18 cellular contexts compared by ENCODE assay signal in genomic region chr7:159195926-159196325, GRCh38. TPM values are rescaled to one million over a fixed set of nuclear protein-coding genes. Genes with fewer than 3 reads are reported as not detected.
DNase-seq lines count a peak whose midpoint lies in the region; ATAC-seq, FAIRE-seq and TF ChIP-seq lines count a peak whose summit lies in the region.
"Had no signal": no experiment of that assay in that cellular context is flagged by ENCODE, and none has a peak within 500 bp of the region (broad histone marks: within the 10 kb centered on the region; RNA-seq: fewer than 3 reads in every experiment).

No MANE protein-coding gene starts in this region.

- H3K9me3 Mint-ChIP-seq in activated T-helper 2 cell treated with anti-CD3 and anti-CD28 coated beads, Interferon-gamma antibody, Interleukin-2, Interleukin-4, amounts not matched to agents 10 μg/mL and 5 μg/mL and 100 μg/mL, durations not matched to agents 14 hours and 24 hours and 36 hours: no peaks in the 10 kb centered on the region
- H3K9me3 Mint-ChIP-seq in stimulated activated naive B cell treated with anti-CD40 and anti-IgM and Interleukin-4, amounts not matched to agents 10 μg/mL and 1 μg/mL and 100 μg/mL, for 72 hours: no peaks in the 10 kb centered on the region

- no peak overlapping the region for H3K4me3 Mint-ChIP-seq in activated T-helper 2 cell treated with anti-CD3 and anti-CD28 coated beads, Interferon-gamma antibody, Interleukin-2, Interleukin-4, amounts not matched to agents 10 μg/mL and 5 μg/mL and 100 μg/mL, durations not matched to agents 14 hours and 24 hours and 36 hours (ENCODE audit: low read depth)
- no peak overlapping the region for H3K4me3 Mint-ChIP-seq in stimulated activated naive B cell treated with anti-CD40 and anti-IgM and Interleukin-4, amounts not matched to agents 10 μg/mL and 1 μg/mL and 100 μg/mL, for 72 hours

- TF ChIP-seq POLR2A in right lobe of liver (IDR thresholded peaks at IDR 0.05): no peak
- TF ChIP-seq POLR2A in HepG2 (IDR thresholded peaks at IDR 0.05; ENCODE audit: insufficient read depth in 1 of 2, low read depth in 2 of 2, low read length in 2 of 2): no peak

- peak overlapping the region; percentile 20 for H3K27ac Mint-ChIP-seq in activated T-helper 2 cell treated with anti-CD3 and anti-CD28 coated beads, Interferon-gamma antibody, Interleukin-2, Interleukin-4, amounts not matched to agents 10 μg/mL and 5 μg/mL and 100 μg/mL, durations not matched to agents 14 hours and 24 hours and 36 hours
- H3K27ac Mint-ChIP-seq in stimulated activated naive B cell treated with anti-CD40 and anti-IgM and Interleukin-4, amounts not matched to agents 10 μg/mL and 1 μg/mL and 100 μg/mL, for 72 hours: no peak overlapping the region

- DNase-seq in right lobe of liver (no peak), HepG2 (ENCODE audit: low spot score) (no peak), MV-4-11 (lab: John Stamatoyannopoulos, UW) (peak; percentile 11)
- no peak for DNase-seq in activated T-helper 2 cell treated with anti-CD3 and anti-CD28 coated beads, Interferon-gamma antibody, Interleukin-2, Interleukin-4, amounts not matched to agents 10 μg/mL and 5 μg/mL and 100 μg/mL, durations not matched to agents 14 hours and 24 hours and 36 hours (ENCODE audit: low spot score)
- no peak for DNase-seq in stimulated activated naive B cell treated with anti-CD40 and anti-IgM and Interleukin-4, amounts not matched to agents 10 μg/mL and 1 μg/mL and 100 μg/mL, for 72 hours
- DNase-seq: EL, GM23248, IMR-90, NCI-H1694 treated with DMSO at 0.1 percent for 48 hours, NCI-H524, T-helper 9 cell had no signal

- H3K4me3 ChIP-seq in right lobe of liver: no peak overlapping the region
- no peak overlapping the region for H3K4me3 ChIP-seq in HepG2 (replicated peaks in 1 of 3; ENCODE audit: insufficient read depth in 1 of 3, low read depth in 2 of 3, low read length in 3 of 3)
- H3K4me3 ChIP-seq in thymus (ENCODE audit: low read length): no peak overlapping the region
- H3K4me3 ChIP-seq: adrenal gland, GM23248, tibial nerve had no signal

- H4K20me1 ChIP-seq in HepG2 (ENCODE audit: insufficient read depth, low read length): no peaks in the 10 kb centered on the region

- no peak overlapping the region for H3K4me2 ChIP-seq in HepG2 (ENCODE audit: low read depth, low read length)

- no peak overlapping the region for H3K9ac ChIP-seq in HepG2 (ENCODE audit: insufficient read depth, low read depth, low read length)
- H3K9ac ChIP-seq: GM23248 had no signal

- intact Hi-C loops in right lobe of liver (cut with DNase I): no loop called here
- intact Hi-C loops in HepG2 (cut with micrococcal nuclease; ENCODE audit: unreplicated experiment): no loop called here
- intact Hi-C loops in activated T-helper 2 cell treated with anti-CD3 and anti-CD28 coated beads, Interferon-gamma antibody, Interleukin-2, Interleukin-4, amounts not matched to agents 10 μg/mL and 5 μg/mL and 100 μg/mL, durations not matched to agents 14 hours and 24 hours and 36 hours (cut with micrococcal nuclease): loop anchor here (2.0 to 5.0 kb wide), 2 partner anchors 54 to 145 kb away; partner anchors contain the start of gene VIPR2

- TF ChIP-seq RAD21 in HepG2 (CRISPR knock-in tag; IDR thresholded peaks at IDR 0.05): no peak

- H3K9me3 ChIP-seq in right lobe of liver (no peaks in the 10 kb centered on the region), HepG2 (ENCODE audit: low read length) (no peaks in the 10 kb centered on the region), thymus (ENCODE audit: control insufficient read depth) (no peaks in the 10 kb centered on the region)
- H3K9me3 ChIP-seq: adrenal gland, tibial nerve had no signal

- POLR2A ChIA-PET in HepG2 (lab: Yijun Ruan, JAX): no interaction called here

- BruUV-seq in HepG2 (replicated peaks; lab: Mats Ljungman, UMichigan): no TSS peak

- no peak for FAIRE-seq in HepG2 (lab: Jason Lieb, UNC)
- FAIRE-seq: GM12891 had no signal

- 37% methylated on average over 5 of the region's 5 CpGs for WGBS in right lobe of liver (ENCODE audit: insufficient coverage, low coverage, low lambda C conversion rate, missing lambda C conversion rate)
- 3% methylated on average over 5 of the region's 5 CpGs for WGBS in HepG2 (ENCODE audit: low lambda C conversion rate)
- whole genome bisulfite sequencing in thymus: 30% methylated on average over 5 of the region's 5 CpGs

- H3K27me3 ChIP-seq in right lobe of liver (no peaks in the 10 kb centered on the region), HepG2 (ENCODE audit: control insufficient read depth in 1 of 2, insufficient read depth in 2 of 2, low read length in 2 of 2) (peaks cover 6 to 69% of the 10 kb centered on the region in 2 experiments), thymus (ENCODE audit: control insufficient read depth, insufficient read depth) (no peaks in the 10 kb centered on the region)
- H3K27me3 ChIP-seq: adrenal gland, tibial nerve had no signal

- no peak for TF ChIP-seq EP300 in HepG2 (IDR thresholded peaks at IDR 0.05; ENCODE audit: low read depth in 2 of 2, low read length in 2 of 2)
- TF ChIP-seq EP300 in HepG2 (CRISPR knock-in tag; IDR thresholded peaks at IDR 0.05; ENCODE audit: borderline replicate concordance): no peak

- no peaks in the 10 kb centered on the region for H3K4me1 ChIP-seq in right lobe of liver
- H3K4me1 ChIP-seq in HepG2 (ENCODE audit: insufficient read depth, low read length): no peaks in the 10 kb centered on the region
- H3K4me1 ChIP-seq in thymus (ENCODE audit: control insufficient read depth, insufficient read depth, low read length): peaks cover 24% of the 10 kb centered on the region
- H3K4me1 ChIP-seq: tibial nerve had no signal

- CTCF ChIA-PET in HepG2 (lab: Yijun Ruan, JAX; ENCODE audit: low intra/inter-chr PET ratio, low total read pairs): no interaction called here

- H3K27me3 Mint-ChIP-seq in activated T-helper 2 cell treated with anti-CD3 and anti-CD28 coated beads, Interferon-gamma antibody, Interleukin-2, Interleukin-4, amounts not matched to agents 10 μg/mL and 5 μg/mL and 100 μg/mL, durations not matched to agents 14 hours and 24 hours and 36 hours (ENCODE audit: low read depth): no peaks in the 10 kb centered on the region
- no peaks in the 10 kb centered on the region for H3K27me3 Mint-ChIP-seq in stimulated activated naive B cell treated with anti-CD40 and anti-IgM and Interleukin-4, amounts not matched to agents 10 μg/mL and 1 μg/mL and 100 μg/mL, for 72 hours

- H3K27ac ChIP-seq in right lobe of liver: peak overlapping the region in 2 of 3 donors; percentile 20 to 29
- no peak overlapping the region for H3K27ac ChIP-seq in HepG2 (ENCODE audit: extremely low read length, insufficient read depth, low read length)
- peak overlapping the region; percentile 71 for H3K27ac ChIP-seq in thymus (ENCODE audit: low read depth)
- H3K27ac ChIP-seq: GM23248, tibial nerve had no signal

- no peaks in the 10 kb centered on the region for H3K79me2 ChIP-seq in HepG2 (ENCODE audit: insufficient read depth, low read length)

- H3K36me3 ChIP-seq in right lobe of liver (no peaks in the 10 kb centered on the region), HepG2 (replicated peaks in 1 of 2; ENCODE audit: control insufficient read depth in 1 of 2, insufficient read depth in 2 of 2, low read length in 2 of 2) (no peaks in the 10 kb centered on the region), thymus (ENCODE audit: control insufficient read depth, insufficient read depth) (no peaks in the 10 kb centered on the region)
- H3K36me3 ChIP-seq: adrenal gland, tibial nerve had no signal

- H3K36me3 Mint-ChIP-seq in activated T-helper 2 cell treated with anti-CD3 and anti-CD28 coated beads, Interferon-gamma antibody, Interleukin-2, Interleukin-4, amounts not matched to agents 10 μg/mL and 5 μg/mL and 100 μg/mL, durations not matched to agents 14 hours and 24 hours and 36 hours (ENCODE audit: low read depth): no peaks in the 10 kb centered on the region
- peaks cover 0 to 2% of the 10 kb centered on the region in 2 donors for H3K36me3 Mint-ChIP-seq in stimulated activated naive B cell treated with anti-CD40 and anti-IgM and Interleukin-4, amounts not matched to agents 10 μg/mL and 1 μg/mL and 100 μg/mL, for 72 hours

- in situ Hi-C loops in HepG2 (cut with HindIII; ENCODE audit: extremely low pct_ligation_motif_present, low pct_unique_long_range_greater_than_20kb): no loop called here

- peaks cover 40% of the 10 kb centered on the region for H3K4me1 Mint-ChIP-seq in activated T-helper 2 cell treated with anti-CD3 and anti-CD28 coated beads, Interferon-gamma antibody, Interleukin-2, Interleukin-4, amounts not matched to agents 10 μg/mL and 5 μg/mL and 100 μg/mL, durations not matched to agents 14 hours and 24 hours and 36 hours (ENCODE audit: low read depth)
- H3K4me1 Mint-ChIP-seq in stimulated activated naive B cell treated with anti-CD40 and anti-IgM and Interleukin-4, amounts not matched to agents 10 μg/mL and 1 μg/mL and 100 μg/mL, for 72 hours: peaks cover 11 to 19% of the 10 kb centered on the region in 2 donors

- ATAC-seq in right lobe of liver (peak in 3 of 4 donors; percentile 16 to 48 (median 44)), HepG2 (no peak), GM19455 (IDR thresholded peaks at IDR 0.05; ENCODE audit: unreplicated experiment) (no peak), GM18873 (IDR thresholded peaks at IDR 0.05; ENCODE audit: low FRiP score, unreplicated experiment) (no peak)
- ATAC-seq in stimulated activated naive B cell treated with anti-CD40 and anti-IgM and Interleukin-4, amounts not matched to agents 10 μg/mL and 1 μg/mL and 100 μg/mL, for 72 hours (replicated peaks): no peak

- no peak for TF ChIP-seq CTCF in right lobe of liver (IDR thresholded peaks at IDR 0.05)
- TF ChIP-seq CTCF in HepG2 (CRISPR knock-in tag; IDR thresholded peaks at IDR 0.05): no peak

- H2AFZ ChIP-seq in HepG2 (ENCODE audit: low read length): no peak overlapping the region
- H2AFZ ChIP-seq: GM23248 had no signal

RNA-seq across cellular contexts. Expression of gene VIPR2, which starts 51.3 kb away (rescaled TPM):
- total RNA-seq in right lobe of liver (under 1 TPM in 4 of 6 experiments, not detected in 2; 0.15 to 0.51 (median 0.26) TPM), HepG2 (2016; rRNA removed; fragmentation: Illumina TruSeq; extraction: Trizol) (not detected in 2 replicates)
- total RNA-seq in HepG2 (2016; cell fraction: cytosol; rRNA removed; fragmentation: Illumina TruSeq; extraction: Trizol; ENCODE audit: low read depth): not detected in 2 replicates
- not detected in 2 replicates for total RNA-seq in HepG2 (2016; cell fraction: insoluble cytoplasmic fraction; rRNA removed; fragmentation: Illumina TruSeq; extraction: Trizol)
- total RNA-seq in HepG2 (2016; cell fraction: membrane; rRNA removed; fragmentation: Illumina TruSeq; extraction: Trizol): not detected in 2 replicates
- not detected in 2 replicates for total RNA-seq in HepG2 (2016; cell fraction: nucleus; rRNA removed; fragmentation: Illumina TruSeq; extraction: Trizol)
- polyA plus RNA-seq in HepG2 (2011; rRNA removed) (not detected in 2 replicates), thymus (22.8 TPM)
- polyA plus RNA-seq in HepG2 (2011; cell fraction: cytosol; rRNA removed): not detected in 2 replicates
- not detected in 2 replicates for polyA plus RNA-seq in HepG2 (2011; cell fraction: nucleus; rRNA removed)
- polyA plus RNA-seq in HepG2 (2012): not detected in 2 replicates
- polyA plus RNA-seq in HepG2 (2016; cell fraction: cytosol; fragmentation: Illumina TruSeq; extraction: Trizol; ENCODE audit: low read depth): not detected in 2 replicates
- polyA plus RNA-seq in HepG2 (2016; cell fraction: insoluble cytoplasmic fraction; fragmentation: Illumina TruSeq; extraction: Trizol; ENCODE audit: low read depth): not detected in 2 replicates
- not detected in 2 replicates for polyA plus RNA-seq in HepG2 (2016; cell fraction: membrane; fragmentation: Illumina TruSeq; extraction: Trizol; ENCODE audit: low read depth)
- not detected in 2 replicates for polyA plus RNA-seq in HepG2 (2016; cell fraction: nucleus; fragmentation: Illumina TruSeq; extraction: Trizol; ENCODE audit: insufficient read depth, low read depth)
- polyA minus RNA-seq in HepG2 (2011; rRNA and poly(A)+ RNA removed; ENCODE audit: low replicate concordance): 19.5 TPM in 1 of 2 replicates, not detected in the other
- polyA minus RNA-seq in HepG2 (2011; cell fraction: cytosol; rRNA and poly(A)+ RNA removed): not detected in 2 replicates
- 0.13 TPM in 1 of 2 replicates, not detected in the other for polyA minus RNA-seq in HepG2 (2011; cell fraction: nucleus; rRNA and poly(A)+ RNA removed)
- total RNA-seq in activated T-helper 2 cell treated with anti-CD3 and anti-CD28 coated beads, Interferon-gamma antibody, Interleukin-2, Interleukin-4, amounts not matched to agents 10 μg/mL and 5 μg/mL and 100 μg/mL, durations not matched to agents 14 hours and 24 hours and 36 hours: 3.1 and 4.2 TPM in 2 replicates
- total RNA-seq: GM23248, IMR-90, kidney epithelial cell had no signal
- polyA plus RNA-seq: GM23248, IMR-90 had no signal

Comparison
In these comparisons a context has a peak if more than half of its experiments do, and no peak if none do; other contexts are left out.
1. ATAC-seq: peak in right lobe of liver (3 of 4); none in HepG2 (single experiment), GM19455 (single experiment), stimulated activated naive B cell treated with anti-CD40 and anti-IgM and Interleukin-4, amounts not matched to agents 10 μg/mL and 1 μg/mL and 100 μg/mL, for 72 hours (0 of 2) and GM18873 (single experiment).